19 cellular contexts compared by ENCODE assay signal in the genomic region with DNA sequence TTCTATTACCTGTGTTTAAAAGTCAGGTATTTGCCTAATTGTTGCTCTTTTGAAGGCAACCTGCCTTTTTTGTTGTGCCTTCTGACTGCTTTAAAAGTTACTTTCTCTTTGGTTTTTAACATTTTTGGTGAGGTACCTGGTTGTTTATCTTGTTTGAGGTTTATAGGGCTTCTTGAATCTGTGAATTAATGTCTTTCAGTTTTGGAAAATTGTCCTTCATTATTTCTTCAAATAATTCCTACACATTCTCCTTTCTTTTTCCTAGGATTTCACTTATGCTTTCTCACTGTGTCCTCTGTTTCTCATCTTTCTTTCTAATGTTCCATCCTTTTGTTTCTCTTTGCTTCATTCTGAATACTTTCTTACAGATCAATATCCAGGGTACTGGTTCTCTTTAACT. TPM values are rescaled to one million over a fixed set of nuclear protein-coding genes. Genes with fewer than 3 reads are reported as not detected.
DNase-seq lines count a peak whose midpoint lies in the region; TF ChIP-seq lines count a peak whose summit lies in the region.
"Had no signal": no experiment of that assay in that cellular context is flagged by ENCODE, and none has a peak within 500 bp of the region (broad histone marks: within the 10 kb centered on the region; RNA-seq: fewer than 3 reads in every experiment).

No MANE protein-coding gene starts in this region.

- DNase-seq in activated CD4-positive, alpha-beta T cell treated with anti-CD3 and anti-CD28 coated beads, Interleukin-2, amount 10 ng/mL, durations not matched to agents 24 days and 14 days, result no peak
- no peak for DNase-seq in activated CD4-positive, alpha-beta T cell treated with anti-CD3 and anti-CD28 coated beads, Interleukin-2, amount 50 U/mL, for 1 hour
- DNase-seq in activated naive CD4-positive, alpha-beta T cell treated with anti-CD3 and anti-CD28 coated beads, Interleukin-2, amount 10 ng/mL, durations not matched to agents 7 days and 5 days, result no peak
- no peak for DNase-seq in activated naive CD4-positive, alpha-beta T cell treated with anti-CD3 and anti-CD28 coated beads, Interleukin-2, amount 50 U/mL, for 16 hours
- DNase-seq in activated T-helper 1 cell treated with anti-CD3 and anti-CD28 coated beads, Interleukin-12 subunit alpha, Interleukin-12 subunit beta, Interleukin-2, Interleukin-4 antibody, amounts not matched to agents 30 ng/mL and 10 ng/mL and 1 ng/mL, durations not matched to agents 14 hours and 24 hours and 36 hours (ENCODE audit: low spot score), result no peak
- no peak for DNase-seq in erythroblast (lab: John Stamatoyannopoulos, UW)
- DNase-seq: BE2C; C1 segment of cervical spinal cord; CD4-positive, CD25-positive, alpha-beta regulatory T cell; CD8-positive, alpha-beta memory T cell; COR-L47; DMS 273 treated with DMSO at 0.1 percent for 48 hours; DMS53; DND-41; EL; GOT3; H7 had no signal

- peaks cover 48% of the 10 kb centered on the region for H3K4me1 Mint-ChIP-seq in activated CD4-positive, alpha-beta T cell treated with anti-CD3 and anti-CD28 coated beads, Interleukin-2, amount 10 ng/mL, durations not matched to agents 24 days and 14 days
- H3K4me1 Mint-ChIP-seq in activated naive CD4-positive, alpha-beta T cell treated with anti-CD3 and anti-CD28 coated beads, Interleukin-2, amount 10 ng/mL, durations not matched to agents 7 days and 5 days, result peaks cover 63% of the 10 kb centered on the region
- peaks cover 48% of the 10 kb centered on the region for H3K4me1 Mint-ChIP-seq in activated T-helper 1 cell treated with anti-CD3 and anti-CD28 coated beads, Interleukin-12 subunit alpha, Interleukin-12 subunit beta, Interleukin-2, Interleukin-4 antibody, amounts not matched to agents 30 ng/mL and 10 ng/mL and 1 ng/mL, durations not matched to agents 14 hours and 24 hours and 36 hours (ENCODE audit: low read depth)

- intact Hi-C loops in activated CD4-positive, alpha-beta T cell treated with anti-CD3 and anti-CD28 coated beads, Interleukin-2, amount 10 ng/mL, durations not matched to agents 24 days and 14 days (cut with micrococcal nuclease), result no loop called here
- intact Hi-C loops in activated T-helper 1 cell treated with anti-CD3 and anti-CD28 coated beads, Interleukin-12 subunit alpha, Interleukin-12 subunit beta, Interleukin-2, Interleukin-4 antibody, amounts not matched to agents 30 ng/mL and 10 ng/mL and 1 ng/mL, durations not matched to agents 14 hours and 24 hours and 36 hours (cut with micrococcal nuclease), result no loop called here

- CTCF ChIA-PET in activated naive CD4-positive, alpha-beta T cell treated with anti-CD3 and anti-CD28 coated beads, Interleukin-2, amount 10 ng/mL, durations not matched to agents 7 days and 5 days (lab: Charles Lee), result no interaction called here

- TF ChIP-seq POLR2A in erythroblast (IDR thresholded peaks at IDR 0.05; ENCODE audit: low read length), result no peak

- peak overlapping the region; percentile 36 for H3K4me3 Mint-ChIP-seq in activated CD4-positive, alpha-beta T cell treated with anti-CD3 and anti-CD28 coated beads, Interleukin-2, amount 10 ng/mL, durations not matched to agents 24 days and 14 days
- H3K4me3 Mint-ChIP-seq in activated naive CD4-positive, alpha-beta T cell treated with anti-CD3 and anti-CD28 coated beads, Interleukin-2, amount 10 ng/mL, durations not matched to agents 7 days and 5 days, result no peak overlapping the region
- peak overlapping the region; percentile 5 for H3K4me3 Mint-ChIP-seq in activated T-helper 1 cell treated with anti-CD3 and anti-CD28 coated beads, Interleukin-12 subunit alpha, Interleukin-12 subunit beta, Interleukin-2, Interleukin-4 antibody, amounts not matched to agents 30 ng/mL and 10 ng/mL and 1 ng/mL, durations not matched to agents 14 hours and 24 hours and 36 hours
- H3K4me3 Mint-ChIP-seq: CD4-positive, CD25-positive, alpha-beta regulatory T cell; CD8-positive, alpha-beta memory T cell had no signal

- H3K9me3 Mint-ChIP-seq in activated CD4-positive, alpha-beta T cell treated with anti-CD3 and anti-CD28 coated beads, Interleukin-2, amount 10 ng/mL, durations not matched to agents 24 days and 14 days, result peaks cover 21% of the 10 kb centered on the region
- peaks cover 30% of the 10 kb centered on the region for H3K9me3 Mint-ChIP-seq in activated naive CD4-positive, alpha-beta T cell treated with anti-CD3 and anti-CD28 coated beads, Interleukin-2, amount 10 ng/mL, durations not matched to agents 7 days and 5 days
- peaks cover 21% of the 10 kb centered on the region for H3K9me3 Mint-ChIP-seq in activated T-helper 1 cell treated with anti-CD3 and anti-CD28 coated beads, Interleukin-12 subunit alpha, Interleukin-12 subunit beta, Interleukin-2, Interleukin-4 antibody, amounts not matched to agents 30 ng/mL and 10 ng/mL and 1 ng/mL, durations not matched to agents 14 hours and 24 hours and 36 hours

- peak overlapping the region; percentile 46 for H3K27ac Mint-ChIP-seq in activated CD4-positive, alpha-beta T cell treated with anti-CD3 and anti-CD28 coated beads, Interleukin-2, amount 10 ng/mL, durations not matched to agents 24 days and 14 days
- peak overlapping the region; percentile 39 for H3K27ac Mint-ChIP-seq in activated naive CD4-positive, alpha-beta T cell treated with anti-CD3 and anti-CD28 coated beads, Interleukin-2, amount 10 ng/mL, durations not matched to agents 7 days and 5 days
- peak overlapping the region; percentile 8 for H3K27ac Mint-ChIP-seq in activated T-helper 1 cell treated with anti-CD3 and anti-CD28 coated beads, Interleukin-12 subunit alpha, Interleukin-12 subunit beta, Interleukin-2, Interleukin-4 antibody, amounts not matched to agents 30 ng/mL and 10 ng/mL and 1 ng/mL, durations not matched to agents 14 hours and 24 hours and 36 hours
- H3K27ac Mint-ChIP-seq: CD4-positive, CD25-positive, alpha-beta regulatory T cell; CD8-positive, alpha-beta memory T cell had no signal

- peaks cover 25% of the 10 kb centered on the region for H3K36me3 Mint-ChIP-seq in activated CD4-positive, alpha-beta T cell treated with anti-CD3 and anti-CD28 coated beads, Interleukin-2, amount 10 ng/mL, durations not matched to agents 24 days and 14 days (ENCODE audit: low read depth)
- H3K36me3 Mint-ChIP-seq in activated naive CD4-positive, alpha-beta T cell treated with anti-CD3 and anti-CD28 coated beads, Interleukin-2, amount 10 ng/mL, durations not matched to agents 7 days and 5 days, result peaks cover 51% of the 10 kb centered on the region
- H3K36me3 Mint-ChIP-seq in activated T-helper 1 cell treated with anti-CD3 and anti-CD28 coated beads, Interleukin-12 subunit alpha, Interleukin-12 subunit beta, Interleukin-2, Interleukin-4 antibody, amounts not matched to agents 30 ng/mL and 10 ng/mL and 1 ng/mL, durations not matched to agents 14 hours and 24 hours and 36 hours (ENCODE audit: low read depth), result peaks cover 15% of the 10 kb centered on the region

- H3K27me3 Mint-ChIP-seq in activated CD4-positive, alpha-beta T cell treated with anti-CD3 and anti-CD28 coated beads, Interleukin-2, amount 10 ng/mL, durations not matched to agents 24 days and 14 days, result no peaks in the 10 kb centered on the region
- H3K27me3 Mint-ChIP-seq in activated naive CD4-positive, alpha-beta T cell treated with anti-CD3 and anti-CD28 coated beads, Interleukin-2, amount 10 ng/mL, durations not matched to agents 7 days and 5 days, result no peaks in the 10 kb centered on the region
- no peaks in the 10 kb centered on the region for H3K27me3 Mint-ChIP-seq in activated T-helper 1 cell treated with anti-CD3 and anti-CD28 coated beads, Interleukin-12 subunit alpha, Interleukin-12 subunit beta, Interleukin-2, Interleukin-4 antibody, amounts not matched to agents 30 ng/mL and 10 ng/mL and 1 ng/mL, durations not matched to agents 14 hours and 24 hours and 36 hours (ENCODE audit: insufficient read depth)
- H3K27me3 Mint-ChIP-seq: CD4-positive, CD25-positive, alpha-beta regulatory T cell had no signal

RNA-seq across cellular contexts. Expression of a gene that starts 30.8 kb away (rescaled TPM):
- total RNA-seq in activated CD4-positive, alpha-beta T cell treated with anti-CD3 and anti-CD28 coated beads, Interleukin-2, amount 10 ng/mL, durations not matched to agents 24 days and 14 days, result 2.0 and 2.2 TPM in 2 replicates
- total RNA-seq in activated T-helper 1 cell treated with anti-CD3 and anti-CD28 coated beads, Interleukin-12 subunit alpha, Interleukin-12 subunit beta, Interleukin-2, Interleukin-4 antibody, amounts not matched to agents 30 ng/mL and 10 ng/mL and 1 ng/mL, durations not matched to agents 14 hours and 24 hours and 36 hours, result 1.2 and 1.3 TPM in 2 replicates
- total RNA-seq: A172, G401, H7 had no signal
